ENCODE assay signal across 23 cellular contexts in genomic region chr1:5298376-5298775, GRCh38.
DNase-seq lines count a peak whose midpoint lies in the region; ATAC-seq and TF ChIP-seq lines count a peak whose summit lies in the region.
"Had no signal": no experiment of that assay in that cellular context is flagged by ENCODE, and none has a peak within 500 bp of the region (broad histone marks: within the 10 kb centered on the region; RNA-seq: fewer than 3 reads in every experiment).

No MANE protein-coding gene starts in this region.

- H3K27ac ChIP-seq in caudate nucleus (ENCODE audit: low read depth, low read length): peak overlapping the region; percentile 90
- peak overlapping the region; percentile 76 for H3K27ac ChIP-seq in cingulate gyrus (ENCODE audit: low read depth, low read length)
- H3K27ac ChIP-seq in neural cell (ENCODE audit: low read length): peak overlapping the region; percentile 92
- no peak overlapping the region for H3K27ac ChIP-seq in OCI-LY7 (ENCODE audit: low read depth, low read length, poor library complexity, severe bottlenecking)
- H3K27ac ChIP-seq: BLaER1 had no signal

- H3K4me3 Mint-ChIP-seq in activated T-cell treated with anti-CD3 and anti-CD28 coated beads, Interleukin-2, amount 50 U/mL, for 72 hours: no peak overlapping the region
- H3K4me3 Mint-ChIP-seq: CD14-positive monocyte; CD4-positive, alpha-beta memory T cell; CD4-positive, CD25-positive, alpha-beta regulatory T cell had no signal

- H3K4me2 ChIP-seq in neural cell (ENCODE audit: low read length) (no peak overlapping the region), OCI-LY7 (ENCODE audit: low read length) (no peak overlapping the region)
- H3K4me2 ChIP-seq: BLaER1 had no signal

- DNase-seq in caudate nucleus (lab: John Stamatoyannopoulos, UW) (no peak), OCI-LY7 (ENCODE audit: low spot score) (no peak), NCI-H1436 treated with DMSO at 0.1 percent for 48 hours (lab: John Stamatoyannopoulos, UW) (no peak)
- DNase-seq in activated T-cell treated with anti-CD3 and anti-CD28 coated beads, Interleukin-2, amount 50 U/mL, for 72 hours: no peak
- DNase-seq: 8988T; ACHN; BE2C; CD4-positive, alpha-beta memory T cell; CD4-positive, CD25-positive, alpha-beta regulatory T cell; CD8-positive, alpha-beta memory T cell; COR-L47; DMS 273 treated with DMSO at 0.1 percent for 48 hours; DMS153; DMS53; DMS79; DND-41; EL; GDM1 had no signal

- TF ChIP-seq CTCF in neural cell (IDR thresholded peaks at IDR 0.05; ENCODE audit: poor library complexity, severe bottlenecking) (no peak), OCI-LY7 (conservative IDR thresholded peaks at IDR 0.05; ENCODE audit: low read length) (no peak)

- H3K9me3 ChIP-seq in neural cell (ENCODE audit: low read length) (no peaks in the 10 kb centered on the region), OCI-LY7 (ENCODE audit: low read length) (no peaks in the 10 kb centered on the region)
- H3K9me3 ChIP-seq: BE2C, BLaER1 had no signal

- H3K4me1 Mint-ChIP-seq in activated T-cell treated with anti-CD3 and anti-CD28 coated beads, Interleukin-2, amount 50 U/mL, for 72 hours (ENCODE audit: low read depth): no peaks in the 10 kb centered on the region
- H3K4me1 Mint-ChIP-seq: CD14-positive monocyte; CD8-positive, alpha-beta memory T cell had no signal

- peaks cover 5% of the 10 kb centered on the region for H3K4me1 ChIP-seq in OCI-LY7 (ENCODE audit: insufficient read depth, low read length, poor library complexity, severe bottlenecking)
- H3K4me1 ChIP-seq: BE2C, BLaER1 had no signal

- H3K9ac ChIP-seq in neural cell (ENCODE audit: low read length): peak overlapping the region; percentile 68
- H3K9ac ChIP-seq: BLaER1 had no signal

- H3K9me2 ChIP-seq in neural cell (ENCODE audit: insufficient read depth, low read length) (no peaks in the 10 kb centered on the region), OCI-LY7 (ENCODE audit: insufficient read depth, low read length) (no peaks in the 10 kb centered on the region)

- no peaks in the 10 kb centered on the region for H3K27me3 Mint-ChIP-seq in activated T-cell treated with anti-CD3 and anti-CD28 coated beads, Interleukin-2, amount 50 U/mL, for 72 hours (ENCODE audit: low read depth)
- H3K27me3 Mint-ChIP-seq: CD4-positive, CD25-positive, alpha-beta regulatory T cell had no signal

- no peak overlapping the region for H3K27ac Mint-ChIP-seq in activated T-cell treated with anti-CD3 and anti-CD28 coated beads, Interleukin-2, amount 50 U/mL, for 72 hours
- H3K27ac Mint-ChIP-seq: CD14-positive monocyte; CD4-positive, CD25-positive, alpha-beta regulatory T cell had no signal

- POLR2A ChIA-PET in OCI-LY7 (lab: Charles Lee): no interaction called here

- H2AFZ ChIP-seq in neural cell (ENCODE audit: low read depth, low read length) (no peak overlapping the region), OCI-LY7 (ENCODE audit: low read length) (no peak overlapping the region)

- TF ChIP-seq RAD21 in neural cell (conservative IDR thresholded peaks at IDR 0.05): no peak

- no peaks in the 10 kb centered on the region for H3K27me3 ChIP-seq in neural cell (ENCODE audit: insufficient read depth, low read depth, low read length)
- H3K27me3 ChIP-seq: BE2C, BLaER1 had no signal

- H3F3A ChIP-seq in neural cell (ENCODE audit: insufficient read depth, low read length, poor library complexity, severe bottlenecking): no peaks in the 10 kb centered on the region

- no peaks in the 10 kb centered on the region for H3K36me3 ChIP-seq in neural cell (ENCODE audit: insufficient read depth, low read length)
- H3K36me3 ChIP-seq in OCI-LY7 (ENCODE audit: insufficient read depth, low read length): no peaks in the 10 kb centered on the region
- H3K36me3 ChIP-seq: BE2C, BLaER1 had no signal

- H3K79me2 ChIP-seq in neural cell (replicated peaks; ENCODE audit: insufficient read depth, low read length) (no peaks in the 10 kb centered on the region), OCI-LY7 (ENCODE audit: insufficient read depth, low read depth, low read length) (no peaks in the 10 kb centered on the region)

- BruUV-seq in OCI-LY7 (replicated peaks; lab: Mats Ljungman, UMichigan): no TSS peak

- TF ChIP-seq EP300 in neural cell (conservative IDR thresholded peaks at IDR 0.05; ENCODE audit: poor library complexity, severe bottlenecking): no peak

- H3K36me3 Mint-ChIP-seq in activated T-cell treated with anti-CD3 and anti-CD28 coated beads, Interleukin-2, amount 50 U/mL, for 72 hours (ENCODE audit: insufficient read depth in 2 of 2): no peaks in the 10 kb centered on the region
- H3K36me3 Mint-ChIP-seq: CD14-positive monocyte; CD4-positive, alpha-beta memory T cell; CD4-positive, CD25-positive, alpha-beta regulatory T cell had no signal

- no peak for ATAC-seq in activated T-cell treated with anti-CD3 and anti-CD28 coated beads, Interleukin-2, amount 50 U/mL, for 72 hours (replicated peaks in 1 of 2)
- ATAC-seq: GM12878 had no signal

- peaks cover 0 to 4% of the 10 kb centered on the region in 2 donors for H3K9me3 Mint-ChIP-seq in activated T-cell treated with anti-CD3 and anti-CD28 coated beads, Interleukin-2, amount 50 U/mL, for 72 hours
- H3K9me3 Mint-ChIP-seq: CD8-positive, alpha-beta memory T cell had no signal

- CTCF ChIA-PET in OCI-LY7 (lab: Charles Lee; ENCODE audit: unreplicated experiment): interaction anchor here (1.2 kb wide), 1 partner anchor 12 kb away, joined by 3 read pairs; no protein-coding TSS in a partner anchor

- H4K20me1 ChIP-seq in neural cell (ENCODE audit: insufficient read depth) (no peaks in the 10 kb centered on the region), OCI-LY7 (ENCODE audit: insufficient read depth, low read length) (no peaks in the 10 kb centered on the region)
- H4K20me1 ChIP-seq: BLaER1 had no signal

- intact Hi-C loops in OCI-LY7 (cut with micrococcal nuclease; ENCODE audit: unreplicated experiment): no loop called here

- H3K4me3 ChIP-seq in neural cell (ENCODE audit: low read length): no peak overlapping the region
- no peak overlapping the region for H3K4me3 ChIP-seq in OCI-LY7 (ENCODE audit: low read depth, low read length, poor library complexity, severe bottlenecking)
- H3K4me3 ChIP-seq: BLaER1, GM12878 had no signal

TF ChIP-seq in neural cell, 6 proteins besides CTCF, POLR2A, EP300 and RAD21:
- TF ChIP-seq TAF1 (IDR thresholded peaks at IDR 0.05; ENCODE audit: low read depth): no peak
- no peak for TF ChIP-seq POLR2AphosphoS5 (IDR thresholded peaks at IDR 0.05)
- TF ChIP-seq MXI1 (conservative IDR thresholded peaks at IDR 0.05; ENCODE audit: poor library complexity, severe bottlenecking): no peak
- no peak for TF ChIP-seq EZH2 (IDR thresholded peaks at IDR 0.05; ENCODE audit: borderline replicate concordance, insufficient read depth, low read length, poor library complexity, severe bottlenecking)
- no peak for TF ChIP-seq SMC3 (conservative IDR thresholded peaks at IDR 0.05; ENCODE audit: poor library complexity)
- no peak for TF ChIP-seq REST (IDR thresholded peaks at IDR 0.05; ENCODE audit: borderline replicate concordance)
